Comparison of ENCODE assay signal across 13 cellular contexts in the genomic region with DNA sequence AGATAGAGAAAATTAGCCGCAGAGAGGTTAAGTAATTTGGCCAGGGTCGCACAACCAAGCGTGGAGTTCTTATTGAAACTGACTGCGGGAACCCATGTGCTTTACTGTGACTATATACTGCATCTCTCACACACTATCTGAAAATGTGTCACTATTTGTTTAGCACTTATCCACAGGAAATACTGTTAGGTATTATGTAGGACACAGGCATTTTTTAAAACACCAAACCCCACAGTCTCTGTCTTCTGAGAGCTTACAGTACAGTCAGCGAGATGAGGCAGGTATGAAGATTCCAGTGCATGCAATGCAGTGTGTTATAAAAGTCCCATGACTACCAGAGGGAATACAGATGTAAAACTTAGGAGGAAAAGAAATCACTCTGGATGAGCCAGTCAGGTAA. TPM values are rescaled to one million over a fixed set of nuclear protein-coding genes. Genes with fewer than 3 reads are reported as not detected.
DNase-seq lines count a peak whose midpoint lies in the region; ATAC-seq and TF ChIP-seq lines count a peak whose summit lies in the region.
"Had no signal": no experiment of that assay in that cellular context is flagged by ENCODE, and none has a peak within 500 bp of the region (broad histone marks: within the 10 kb centered on the region; RNA-seq: fewer than 3 reads in every experiment).

No MANE protein-coding gene starts in this region.

- H3K27me3 Mint-ChIP-seq in activated T-cell treated with anti-CD3 and anti-CD28 coated beads, Interleukin-2, amount 50 U/mL, for 4 hours (ENCODE audit: low read depth) = no peaks in the 10 kb centered on the region
- H3K27me3 Mint-ChIP-seq in activated CD4-positive, alpha-beta memory T cell treated with anti-CD3 and anti-CD28 coated beads, Interleukin-2, amount 10 ng/mL, durations not matched to agents 7 days and 5 days = no peaks in the 10 kb centered on the region
- H3K27me3 Mint-ChIP-seq in effector memory CD8-positive, alpha-beta T cell = no peaks in the 10 kb centered on the region
- no peaks in the 10 kb centered on the region for H3K27me3 Mint-ChIP-seq in nephron progenitor cell (ENCODE audit: low read depth, poor library complexity)

- CTCF ChIA-PET in activated CD4-positive, alpha-beta memory T cell treated with anti-CD3 and anti-CD28 coated beads, Interleukin-2, amount 10 ng/mL, durations not matched to agents 7 days and 5 days (lab: Charles Lee) = interaction anchor here (1.4 to 3.7 kb wide), 3 partner anchors 9 to 104 kb away, joined by 3 to 16 read pairs (median 14); no protein-coding TSS in a partner anchor

- no peak for TF ChIP-seq CTCF in nephron progenitor cell (IDR thresholded peaks at IDR 0.05)

- H3K4me1 Mint-ChIP-seq in activated T-cell treated with anti-CD3 and anti-CD28 coated beads, Interleukin-2, amount 50 U/mL, for 4 hours (ENCODE audit: low read depth) = peaks cover 40% of the 10 kb centered on the region
- peaks cover 36% of the 10 kb centered on the region for H3K4me1 Mint-ChIP-seq in activated CD4-positive, alpha-beta memory T cell treated with anti-CD3 and anti-CD28 coated beads, Interleukin-2, amount 10 ng/mL, durations not matched to agents 7 days and 5 days
- H3K4me1 Mint-ChIP-seq in effector memory CD8-positive, alpha-beta T cell (ENCODE audit: low read depth in 2 of 2) = peaks cover 18 to 22% of the 10 kb centered on the region in 2 donors
- no peaks in the 10 kb centered on the region for H3K4me1 Mint-ChIP-seq in nephron progenitor cell

- peak overlapping the region; percentile 75 for H3K27ac Mint-ChIP-seq in activated CD4-positive, alpha-beta memory T cell treated with anti-CD3 and anti-CD28 coated beads, Interleukin-2, amount 10 ng/mL, durations not matched to agents 7 days and 5 days
- peak overlapping the region; percentile 19 to 90 for H3K27ac Mint-ChIP-seq in effector memory CD8-positive, alpha-beta T cell
- no peak overlapping the region for H3K27ac Mint-ChIP-seq in nephron progenitor cell

- no peak for DNase-seq in activated T-cell treated with anti-CD3 and anti-CD28 coated beads, Interleukin-2, amount 50 U/mL, for 4 hours
- DNase-seq in activated T-cell treated with anti-CD3 and anti-CD28 coated beads, Interleukin-2, amount 50 U/mL, for 1 hour = no peak
- no peak for DNase-seq in activated CD4-positive, alpha-beta memory T cell treated with anti-CD3 and anti-CD28 coated beads, Interleukin-2, amount 10 ng/mL, durations not matched to agents 7 days and 5 days
- no peak for DNase-seq in effector memory CD8-positive, alpha-beta T cell
- no peak for DNase-seq in stimulated activated naive CD8-positive, alpha-beta T cell treated with anti-CD3 and anti-CD28 coated beads, Interleukin-15, Interleukin-2, amounts not matched to agents 100 U/mL and 50 U/mL, for 24 hours
- no peak for DNase-seq in AG08396 (ENCODE audit: low spot score)
- no peak for DNase-seq in nephron progenitor cell
- DNase-seq: activated CD4-positive, alpha-beta T cell treated with anti-CD3 and anti-CD28 coated beads for 4 hours; colonic mucosa; NCI-H2227 treated with DMSO at 0.1 percent for 48 hours; PC-9; transverse colon had no signal

- peak; percentile 27 to 65 for ATAC-seq in activated T-cell treated with anti-CD3 and anti-CD28 coated beads, Interleukin-2, amount 50 U/mL, for 4 hours
- ATAC-seq in effector memory CD8-positive, alpha-beta T cell (replicated peaks) = peak; percentile 92
- ATAC-seq in stimulated activated naive CD8-positive, alpha-beta T cell treated with anti-CD3 and anti-CD28 coated beads, Interleukin-15, Interleukin-2, amounts not matched to agents 100 U/mL and 50 U/mL, for 24 hours = peak; percentile 32
- no peak for ATAC-seq in HG03039 (IDR thresholded peaks at IDR 0.05; ENCODE audit: unreplicated experiment)

- H3K4me3 Mint-ChIP-seq in activated T-cell treated with anti-CD3 and anti-CD28 coated beads, Interleukin-2, amount 50 U/mL, for 4 hours = peak overlapping the region; percentile 45
- H3K4me3 Mint-ChIP-seq in activated CD4-positive, alpha-beta memory T cell treated with anti-CD3 and anti-CD28 coated beads, Interleukin-2, amount 10 ng/mL, durations not matched to agents 7 days and 5 days = peak overlapping the region; percentile 71
- peak overlapping the region; percentile 79 to 90 for H3K4me3 Mint-ChIP-seq in effector memory CD8-positive, alpha-beta T cell
- no peak overlapping the region for H3K4me3 Mint-ChIP-seq in nephron progenitor cell

- H3K9me3 Mint-ChIP-seq in activated T-cell treated with anti-CD3 and anti-CD28 coated beads, Interleukin-2, amount 50 U/mL, for 4 hours = no peaks in the 10 kb centered on the region
- peaks cover 2% of the 10 kb centered on the region for H3K9me3 Mint-ChIP-seq in activated CD4-positive, alpha-beta memory T cell treated with anti-CD3 and anti-CD28 coated beads, Interleukin-2, amount 10 ng/mL, durations not matched to agents 7 days and 5 days
- H3K9me3 Mint-ChIP-seq in effector memory CD8-positive, alpha-beta T cell = no peaks in the 10 kb centered on the region
- H3K9me3 Mint-ChIP-seq in nephron progenitor cell = no peaks in the 10 kb centered on the region

- POLR2A ChIA-PET in activated CD4-positive, alpha-beta memory T cell treated with anti-CD3 and anti-CD28 coated beads, Interleukin-2, amount 10 ng/mL, durations not matched to agents 7 days and 5 days (lab: Charles Lee) = interaction anchor here (0.5 to 9.7 kb wide), 7 partner anchors 8 to 58 kb away, joined by 3 to 116 read pairs (median 6); partner anchors contain the start of genes AKTIP and RBL2

- peaks cover 26% of the 10 kb centered on the region for H3K36me3 Mint-ChIP-seq in activated T-cell treated with anti-CD3 and anti-CD28 coated beads, Interleukin-2, amount 50 U/mL, for 4 hours (ENCODE audit: insufficient read depth)
- peaks cover 89% of the 10 kb centered on the region for H3K36me3 Mint-ChIP-seq in activated CD4-positive, alpha-beta memory T cell treated with anti-CD3 and anti-CD28 coated beads, Interleukin-2, amount 10 ng/mL, durations not matched to agents 7 days and 5 days (ENCODE audit: low read depth)
- H3K36me3 Mint-ChIP-seq in effector memory CD8-positive, alpha-beta T cell (ENCODE audit: insufficient read depth) = peaks cover 72% of the 10 kb centered on the region
- peaks cover 54% of the 10 kb centered on the region for H3K36me3 Mint-ChIP-seq in nephron progenitor cell (ENCODE audit: low read depth)

RNA-seq across cellular contexts. Expression of gene RBL2, which starts 11.3 kb away (rescaled TPM):
- 10 to 100 TPM; 26.6 to 31.6 (median 29.8) TPM for total RNA-seq in activated T-cell treated with anti-CD3 and anti-CD28 coated beads, Interleukin-2, amount 50 U/mL, for 4 hours
- 100 to 1,000 TPM; 186 to 188 TPM for total RNA-seq in activated CD4-positive, alpha-beta memory T cell treated with anti-CD3 and anti-CD28 coated beads, Interleukin-2, amount 10 ng/mL, durations not matched to agents 7 days and 5 days

RNA-seq across cellular contexts. Expression of gene AKTIP, which starts 57.5 kb away (rescaled TPM):
- 10 to 100 TPM; 22.9 to 28.6 (median 24.5) TPM for total RNA-seq in activated T-cell treated with anti-CD3 and anti-CD28 coated beads, Interleukin-2, amount 50 U/mL, for 4 hours
- total RNA-seq in activated CD4-positive, alpha-beta memory T cell treated with anti-CD3 and anti-CD28 coated beads, Interleukin-2, amount 10 ng/mL, durations not matched to agents 7 days and 5 days = 10 to 100 TPM; 53.3 to 57.0 TPM

Comparison
In these comparisons a context has a peak if more than half of its experiments do, and no peak if none do; other contexts are left out.
1. RNA of gene RBL2, which starts 11.3 kb away (total RNA-seq): 186 to 188 TPM in activated CD4-positive, alpha-beta memory T cell treated with anti-CD3 and anti-CD28 coated beads, Interleukin-2, amount 10 ng/mL, durations not matched to agents 7 days and 5 days; 26.6 to 31.6 TPM in activated T-cell treated with anti-CD3 and anti-CD28 coated beads, Interleukin-2, amount 50 U/mL, for 4 hours; every median in the first group is over 4 times any median in the second.